Comparison of ENCODE assay signal across 17 cellular contexts in the genomic region with DNA sequence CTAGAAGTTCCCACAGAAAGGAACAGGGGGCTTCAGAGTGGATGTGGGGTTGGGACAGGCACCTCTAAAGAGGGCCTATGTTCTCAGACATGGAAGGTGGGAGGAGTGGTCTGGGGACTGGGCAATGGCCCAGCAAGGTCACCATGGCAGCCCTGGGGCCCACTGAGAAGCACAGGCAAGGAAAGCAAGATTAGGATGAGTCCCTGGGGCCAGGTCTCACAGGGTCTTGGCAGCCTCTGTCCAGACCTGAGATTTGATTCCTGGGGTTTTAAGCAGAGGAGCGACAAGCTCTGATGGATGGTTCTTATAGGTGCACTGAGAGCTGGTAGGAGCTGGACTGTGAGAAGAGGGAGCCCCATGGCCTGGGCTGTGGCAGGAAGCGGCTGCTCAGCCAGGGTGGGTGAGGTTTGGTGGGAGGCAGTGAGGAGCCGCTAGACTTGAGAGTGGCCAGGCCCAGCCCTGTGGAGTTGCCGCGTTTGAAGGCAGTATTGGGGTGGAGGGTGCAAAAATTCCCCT. TPM values are rescaled to one million over a fixed set of nuclear protein-coding genes. Genes with fewer than 3 reads are reported as not detected.
DNase-seq lines count a peak whose midpoint lies in the region; TF ChIP-seq lines count a peak whose summit lies in the region.
"Had no signal": no experiment of that assay in that cellular context is flagged by ENCODE, and none has a peak within 500 bp of the region (broad histone marks: within the 10 kb centered on the region; RNA-seq: fewer than 3 reads in every experiment).

No MANE protein-coding gene starts in this region.

- no peaks in the 10 kb centered on the region for H3K9me3 Mint-ChIP-seq in CD8-positive, alpha-beta memory T cell
- H3K9me3 Mint-ChIP-seq: CD4-positive, alpha-beta T cell had no signal

- H3K27ac ChIP-seq in CD8-positive, alpha-beta memory T cell (ENCODE audit: low read depth, low read length): peak overlapping the region; percentile 66
- H3K27ac ChIP-seq in mesodermal cell (ENCODE audit: low read depth, low read length, severe bottlenecking): peak overlapping the region; percentile 8

- H3K27me3 ChIP-seq in BE2C: no peaks in the 10 kb centered on the region
- no peaks in the 10 kb centered on the region for H3K27me3 ChIP-seq in CD8-positive, alpha-beta memory T cell (ENCODE audit: insufficient read depth, low read length, poor library complexity, severe bottlenecking)
- H3K27me3 ChIP-seq: MG63 had no signal

- peak overlapping the region in 1 of 7 donors; percentile 77 for H3K4me3 Mint-ChIP-seq in CD8-positive, alpha-beta memory T cell
- H3K4me3 Mint-ChIP-seq: CD4-positive, alpha-beta T cell; HFFc6 had no signal

- peaks cover 6 to 22% of the 10 kb centered on the region in 2 donors for H3K27me3 Mint-ChIP-seq in CD8-positive, alpha-beta memory T cell

- H3K36me3 ChIP-seq in BE2C: no peaks in the 10 kb centered on the region
- no peaks in the 10 kb centered on the region for H3K36me3 ChIP-seq in CD8-positive, alpha-beta memory T cell (ENCODE audit: insufficient read depth, low read length)
- no peaks in the 10 kb centered on the region for H3K36me3 ChIP-seq in mesodermal cell (ENCODE audit: control insufficient read depth, insufficient read depth, low read length)
- H3K36me3 ChIP-seq: MG63 had no signal

- POLR2A ChIA-PET in CD8-positive, alpha-beta memory T cell (lab: Charles Lee): no interaction called here

- H3K27ac Mint-ChIP-seq in CD8-positive, alpha-beta memory T cell: no peak overlapping the region
- H3K27ac Mint-ChIP-seq: CD4-positive, alpha-beta T cell; HFFc6 had no signal

- peaks cover 36% of the 10 kb centered on the region for H3K4me1 ChIP-seq in BE2C
- no peaks in the 10 kb centered on the region for H3K4me1 ChIP-seq in CD8-positive, alpha-beta memory T cell (ENCODE audit: insufficient read depth, low read length)
- peaks cover 5% of the 10 kb centered on the region for H3K4me1 ChIP-seq in mesodermal cell (ENCODE audit: control insufficient read depth, insufficient read depth, low read length, poor library complexity, severe bottlenecking)

- no peak for TF ChIP-seq CTCF in BE2C (IDR thresholded peaks at IDR 0.05; ENCODE audit: low read depth, low read length)

- no peak overlapping the region for H3K4me3 ChIP-seq in BE2C (ENCODE audit: low read depth, low read length)
- no peak overlapping the region for H3K4me3 ChIP-seq in CD8-positive, alpha-beta memory T cell (ENCODE audit: low read length)
- H3K4me3 ChIP-seq in mesodermal cell (ENCODE audit: extremely low read depth, insufficient read depth, low read length, poor library complexity, severe bottlenecking): no peak overlapping the region
- H3K4me3 ChIP-seq: MG63 had no signal

- 89 to 100% methylated on average over 1 of the region's 5 CpGs for WGBS in mesodermal cell (ENCODE audit: insufficient coverage in 2 of 2), 2 experiments

- no peaks in the 10 kb centered on the region for H3K4me1 Mint-ChIP-seq in CD8-positive, alpha-beta memory T cell

- CTCF ChIA-PET in CD8-positive, alpha-beta memory T cell (lab: Charles Lee): no interaction called here

- no peaks in the 10 kb centered on the region for H3K36me3 Mint-ChIP-seq in CD8-positive, alpha-beta memory T cell

- DNase-seq in BE2C (peak; percentile 65), SK-N-DZ (ENCODE audit: low spot score) (peak; percentile 16), HK-2 (ENCODE audit: unreplicated experiment) (no peak), DMS 273 (lab: John Stamatoyannopoulos, UW; ENCODE audit: unreplicated experiment) (no peak), H4 (ENCODE audit: low spot score) (no peak), kidney tubule cell (ENCODE audit: low spot score) (no peak)
- DNase-seq in CD8-positive, alpha-beta memory T cell: no peak
- DNase-seq: DND-41, GDM1, HFFc6, MG63, NCI-H1092, NCI-H146, NCI-H2081 treated with DMSO at 0.1 percent for 48 hours, NCI-H524 had no signal

- H3K9me3 ChIP-seq in BE2C (no peaks in the 10 kb centered on the region), mesodermal cell (ENCODE audit: control insufficient read depth, low read length) (peaks cover 16% of the 10 kb centered on the region)
- H3K9me3 ChIP-seq in CD8-positive, alpha-beta memory T cell (ENCODE audit: low read length): no peaks in the 10 kb centered on the region
- H3K9me3 ChIP-seq: MG63 had no signal

RNA-seq across cellular contexts. Expression of a gene that starts 44.0 kb away (rescaled TPM):
- polyA plus RNA-seq in BE2C (2012; ENCODE audit: insufficient read depth, insufficient read length, low read depth): 1,382 TPM
- not detected for total RNA-seq in CD8-positive, alpha-beta memory T cell
- not detected for polyA plus RNA-seq in CD8-positive, alpha-beta memory T cell
- polyA plus RNA-seq in SK-N-DZ (2014; cell fraction: cytosol; rRNA removed): 7.8 and 9.0 TPM in 2 replicates
- polyA plus RNA-seq in SK-N-DZ (2014; cell fraction: nucleus; rRNA removed): 6.6 and 7.6 TPM in 2 replicates
- polyA plus RNA-seq in mesodermal cell (2013, experiment 1 of 2): 147 TPM
- 112 TPM for polyA plus RNA-seq in mesodermal cell (2013, experiment 2 of 2)
- total RNA-seq in H4 (2014; rRNA removed; shearing (Covaris generic)): not detected in 2 replicates
- total RNA-seq: CD4-positive, alpha-beta T cell; HFFc6 had no signal

RNA-seq across cellular contexts. Expression of a gene that starts 55.3 kb away (rescaled TPM):
- polyA plus RNA-seq in BE2C (2012; ENCODE audit: insufficient read depth, insufficient read length, low read depth): 610 TPM
- total RNA-seq in CD8-positive, alpha-beta memory T cell: under 1 TPM in 1 of 2 experiments, not detected in 1; 0.13 TPM
- polyA plus RNA-seq in CD8-positive, alpha-beta memory T cell: not detected
- 191 and 312 TPM in 2 replicates for polyA plus RNA-seq in SK-N-DZ (2014; cell fraction: cytosol; rRNA removed)
- 2,588 and 3,028 TPM in 2 replicates for polyA plus RNA-seq in SK-N-DZ (2014; cell fraction: nucleus; rRNA removed)
- polyA plus RNA-seq in mesodermal cell (2013, experiment 1 of 2): 6.8 TPM
- polyA plus RNA-seq in mesodermal cell (2013, experiment 2 of 2): 5.3 TPM
- not detected in 2 replicates for total RNA-seq in H4 (2014; rRNA removed; shearing (Covaris generic))
- total RNA-seq: CD4-positive, alpha-beta T cell had no signal

Comparison
In these comparisons a context has a peak if more than half of its experiments do, and no peak if none do; other contexts are left out.
1. DNase-seq: peak in BE2C (single experiment) and SK-N-DZ (single experiment); none in CD8-positive, alpha-beta memory T cell (0 of 5), HK-2 (single experiment), DMS 273 (single experiment), H4 (single experiment) and kidney tubule cell (single experiment).